8 cellular contexts compared by ENCODE assay signal in the genomic region with DNA sequence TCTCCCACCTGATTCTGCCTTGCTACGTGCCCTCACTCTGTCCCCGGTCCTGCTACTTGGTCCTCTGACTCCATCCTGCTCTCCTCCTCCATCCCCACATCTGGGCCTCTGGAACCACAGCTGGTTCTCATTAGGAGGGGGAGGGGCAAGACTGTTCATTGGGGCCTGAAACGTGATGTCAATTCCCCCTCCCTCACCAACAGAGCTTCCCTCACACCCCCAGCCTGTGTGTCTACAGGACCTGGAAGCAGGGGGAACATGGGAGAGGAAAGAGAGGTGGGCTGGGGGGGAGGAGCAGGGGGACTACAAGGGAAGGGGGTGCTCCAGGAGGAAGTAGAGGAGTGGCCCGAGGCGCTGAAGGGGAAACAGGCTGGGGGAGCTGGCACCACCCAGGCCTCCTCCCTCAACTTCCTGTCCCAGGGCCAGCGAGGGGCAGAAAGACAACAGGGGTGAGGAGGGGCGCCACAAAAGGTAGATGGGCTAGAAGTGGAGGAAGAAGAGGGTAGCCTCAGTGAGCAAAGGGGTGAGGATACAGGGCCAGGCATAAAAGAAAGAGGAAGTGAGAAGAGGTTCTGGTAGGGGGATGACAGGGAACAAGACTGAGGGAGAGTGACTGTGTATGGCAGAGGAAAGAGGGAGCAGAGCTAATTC. TPM values are rescaled to one million over a fixed set of nuclear protein-coding genes. Genes with fewer than 3 reads are reported as not detected.
A peak's percentile ranks its signal among the peaks of the same experiment; 100 is the strongest.
DNase-seq lines count a peak whose midpoint lies in the region; ATAC-seq, FAIRE-seq and TF ChIP-seq lines count a peak whose summit lies in the region.

No MANE protein-coding gene starts in this region.

- H3K79me2 ChIP-seq in ACC112 (ENCODE audit: control insufficient read depth, insufficient read depth, low read length, unreplicated experiment): no peaks in the 10 kb centered on the region

- ATAC-seq in GM18868 (IDR thresholded peaks at IDR 0.05; ENCODE audit: unreplicated experiment) (peak; percentile 97), HG03025 (IDR thresholded peaks at IDR 0.05; ENCODE audit: low FRiP score, unreplicated experiment) (peak; percentile 91), gastroesophageal sphincter (peak; percentile 67)

- TF ChIP-seq EP300 in gastroesophageal sphincter (IDR thresholded peaks at IDR 0.05): no peak

- no peaks in the 10 kb centered on the region for H3K9me3 ChIP-seq in gastroesophageal sphincter
- no peaks in the 10 kb centered on the region for H3K9me3 ChIP-seq in testis

- intact Hi-C loops in testis (cut with DNase I; ENCODE audit: low total_unique reads): no loop called here

- DNase-seq in SKM-1 treated with dmso at 0.1 percent for 144 hours (lab: John Stamatoyannopoulos, UW; ENCODE audit: unreplicated experiment) (peak; percentile 96), H54 (ENCODE audit: insufficient read length, low spot score) (no peak), testis (no peak)
- DNase-seq in stimulated activated CD4-positive, alpha-beta T cell treated with anti-CD3 and anti-CD28 coated beads, Interleukin-2, amount 100 ng/mL, for 24 hours: peak; percentile 31 to 34

- H3K27ac ChIP-seq in ACC112 (ENCODE audit: low read depth, low read length): no peak overlapping the region
- H3K27ac ChIP-seq in gastroesophageal sphincter: peak overlapping the region in 3 of 4 donors; percentile 70 to 81 (median 77)
- no peak overlapping the region for H3K27ac ChIP-seq in testis

- WGBS in gastroesophageal sphincter (ENCODE audit: low coverage in 1 of 2), 2 donors: 30% methylated on average over 6 of the region's 7 CpGs; no CpG with 5 or more reads in 1 of the 2 donors
- WGBS in testis, 2 donors: 63 to 66% methylated on average over 7 of the region's 7 CpGs

- H3K4me3 ChIP-seq in ACC112 (ENCODE audit: low read depth, low read length) (peak overlapping the region; percentile 48), gastroesophageal sphincter (no peak overlapping the region), testis (no peak overlapping the region)

- H3K27me3 ChIP-seq in ACC112 (ENCODE audit: insufficient read depth, low read length) (peaks cover 69% of the 10 kb centered on the region), gastroesophageal sphincter (no peaks in the 10 kb centered on the region), testis (no peaks in the 10 kb centered on the region)

- no peak for FAIRE-seq in H54 (lab: Jason Lieb, UNC)

- TF ChIP-seq POLR2A in gastroesophageal sphincter (IDR thresholded peaks at IDR 0.05) (no peak), H54 (IDR thresholded peaks at IDR 0.05; ENCODE audit: low read depth, low read length) (no peak), testis (IDR thresholded peaks at IDR 0.05) (no peak)

- no peak overlapping the region for H2AFZ ChIP-seq in ACC112 (ENCODE audit: low read length, unreplicated experiment)

- H3K4me1 ChIP-seq in ACC112 (ENCODE audit: control insufficient read depth, insufficient read depth, low read length, unreplicated experiment) (peaks cover 17% of the 10 kb centered on the region), gastroesophageal sphincter (peaks cover 0 to 53% (median 27%) of the 10 kb centered on the region in 3 donors), testis (no peaks in the 10 kb centered on the region)

- TF ChIP-seq CTCF in gastroesophageal sphincter (IDR thresholded peaks at IDR 0.05): no peak
- TF ChIP-seq CTCF in testis (IDR thresholded peaks at IDR 0.05): no peak

- H3K36me3 ChIP-seq in ACC112 (ENCODE audit: insufficient read depth, low read length): no peaks in the 10 kb centered on the region
- H3K36me3 ChIP-seq in gastroesophageal sphincter: peaks cover 0 to 7% of the 10 kb centered on the region in 2 donors
- no peaks in the 10 kb centered on the region for H3K36me3 ChIP-seq in testis (ENCODE audit: low read depth, missing control alignments)

RNA-seq across cellular contexts. Expression of gene DCHS1, which starts 8.9 kb away (rescaled TPM):
- total RNA-seq in gastroesophageal sphincter (10 to 100 TPM; 22.2 to 59.8 (median 37.8) TPM), testis (1 to 10 TPM; 7.1 to 8.8 TPM)
- polyA plus RNA-seq in testis (ENCODE audit: insufficient read depth, low read depth, low replicate concordance): 14.2 TPM

RNA-seq across cellular contexts. Expression of gene TPP1, which starts 27.5 kb away (rescaled TPM):
- total RNA-seq in gastroesophageal sphincter (10 to 100 TPM; 67.6 to 84.4 (median 76.9) TPM), testis (100 to 1,000 TPM; 134 to 151 TPM)
- polyA plus RNA-seq in testis (ENCODE audit: insufficient read depth, low read depth, low replicate concordance): 60.9 TPM

RNA-seq across cellular contexts. Expression of gene TAF10, which starts 34.7 kb away (rescaled TPM):
- 10 to 100 TPM; 21.7 to 41.1 (median 35.4) TPM for total RNA-seq in gastroesophageal sphincter
- total RNA-seq in testis: 100 to 1,000 TPM; 123 to 210 TPM
- 389 TPM for polyA plus RNA-seq in testis (ENCODE audit: insufficient read depth, low read depth, low replicate concordance)

RNA-seq across cellular contexts. Expression of gene MRPL17, which starts 36.4 kb away (rescaled TPM):
- 10 to 100 TPM; 12.6 to 35.0 (median 18.6) TPM for total RNA-seq in gastroesophageal sphincter
- 10 to 100 TPM; 21.0 to 22.7 TPM for total RNA-seq in testis
- 49.5 TPM for polyA plus RNA-seq in testis (ENCODE audit: insufficient read depth, low read depth, low replicate concordance)

RNA-seq across cellular contexts. Expression of gene ILK, which starts 43.2 kb away (rescaled TPM):
- 100 to 1,000 TPM; 395 to 658 (median 466) TPM for total RNA-seq in gastroesophageal sphincter
- total RNA-seq in testis: 100 to 1,000 TPM in 1 of 2 donors, 10 to 100 TPM in 1; 79.1 to 109 TPM
- 122 TPM for polyA plus RNA-seq in testis (ENCODE audit: insufficient read depth, low read depth, low replicate concordance)

Comparison
In these comparisons a context has a peak if more than half of its experiments do, and no peak if none do; other contexts are left out.
1. H3K27ac ChIP-seq: peak in gastroesophageal sphincter (3 of 4); none in ACC112 (single experiment) and testis (0 of 2).
2. DNase-seq: peak in SKM-1 treated with dmso at 0.1 percent for 144 hours (single experiment) and stimulated activated CD4-positive, alpha-beta T cell treated with anti-CD3 and anti-CD28 coated beads, Interleukin-2, amount 100 ng/mL, for 24 hours (2 of 2); none in H54 (single experiment) and testis (single experiment).
3. Peak in every context shown above with its lines, with median percentiles within 50 percentile points of each other: ATAC-seq.